ENCODE assay signal across 22 cellular contexts in genomic region chr10:75032119-75032518, GRCh38.
A peak's percentile ranks its signal among the peaks of the same experiment; 100 is the strongest.
DNase-seq lines count a peak whose midpoint lies in the region; ATAC-seq, FAIRE-seq and TF ChIP-seq lines count a peak whose summit lies in the region.
"Had no signal": no experiment of that assay in that cellular context is flagged by ENCODE, and none has a peak within 500 bp of the region (broad histone marks: within the 10 kb centered on the region; RNA-seq: fewer than 3 reads in every experiment).

No MANE protein-coding gene starts in this region.

- H4K20me1 ChIP-seq in OCI-LY7 (ENCODE audit: insufficient read depth, low read length) (no peaks in the 10 kb centered on the region), endothelial cell of umbilical vein (replicated peaks; ENCODE audit: control insufficient read depth, extremely low read depth, insufficient read depth, low read length) (no peaks in the 10 kb centered on the region)

- peak; percentile 13 for FAIRE-seq in GM12891 (lab: Jason Lieb, UNC)
- peak; percentile 38 for FAIRE-seq in endothelial cell of umbilical vein (lab: Jason Lieb, UNC)
- FAIRE-seq: A549, D721Med, G401.6, GM12892 had no signal

- no peak overlapping the region for H3K4me3 Mint-ChIP-seq in nephron progenitor cell
- H3K4me3 Mint-ChIP-seq: B cell; CD4-positive, alpha-beta T cell; CD8-positive, alpha-beta T cell had no signal

- no peaks in the 10 kb centered on the region for H3K9me3 ChIP-seq in OCI-LY7 (ENCODE audit: low read length)
- no peaks in the 10 kb centered on the region for H3K9me3 ChIP-seq in endothelial cell of umbilical vein (replicated peaks; ENCODE audit: control insufficient read depth, insufficient read depth, low read length)
- H3K9me3 ChIP-seq: A549; BLaER1 treated with 17β-estradiol and CSF1 and Interleukin-3, amounts not matched to agents 10 nM and 100 nM; Caco-2 had no signal

- dilution Hi-C loops in endothelial cell of umbilical vein (cut with MboI; ENCODE audit: extremely low pct_ligation_motif_present, low sequenced_read_pairs): no loop called here

- no peaks in the 10 kb centered on the region for H3K27me3 ChIP-seq in endothelial cell of umbilical vein (ENCODE audit: control insufficient read depth in 2 of 2, insufficient read depth in 2 of 2, low read length in 2 of 2)
- H3K27me3 ChIP-seq: BLaER1 treated with 17β-estradiol and CSF1 and Interleukin-3, amounts not matched to agents 10 nM and 100 nM had no signal

- H3K27ac Mint-ChIP-seq in nephron progenitor cell: no peak overlapping the region
- H3K27ac Mint-ChIP-seq: B cell; CD4-positive, alpha-beta T cell; CD8-positive, alpha-beta T cell had no signal

- H3K9ac ChIP-seq in endothelial cell of umbilical vein (replicated peaks; ENCODE audit: extremely low read depth, insufficient read depth, low read length): no peak overlapping the region
- H3K9ac ChIP-seq: BLaER1 treated with 17β-estradiol and CSF1 and Interleukin-3, amounts not matched to agents 10 nM and 100 nM had no signal

- peaks cover 6% of the 10 kb centered on the region for H3K4me1 ChIP-seq in OCI-LY7 (ENCODE audit: insufficient read depth, low read length, poor library complexity, severe bottlenecking)
- H3K4me1 ChIP-seq in endothelial cell of umbilical vein (ENCODE audit: control insufficient read depth, extremely low read depth, insufficient read depth, low read length): peaks cover 4% of the 10 kb centered on the region
- H3K4me1 ChIP-seq: A549, Caco-2 had no signal

- TF ChIP-seq POLR2A in GM12891 (IDR thresholded peaks at IDR 0.05; ENCODE audit: low read depth, low read length): no peak
- TF ChIP-seq POLR2A in endothelial cell of umbilical vein (IDR thresholded peaks at IDR 0.05; ENCODE audit: low read depth, low read length): no peak

- no peak for TF ChIP-seq CTCF in OCI-LY7 (conservative IDR thresholded peaks at IDR 0.05; ENCODE audit: low read length)
- no peak for TF ChIP-seq CTCF in endothelial cell of umbilical vein (IDR thresholded peaks at IDR 0.05; ENCODE audit: extremely low read depth in 1 of 2, insufficient read depth in 1 of 2, low read depth in 1 of 2, low read length in 2 of 2)
- no peak for TF ChIP-seq CTCF in nephron progenitor cell (IDR thresholded peaks at IDR 0.05)

- ATAC-seq in HG03520 (IDR thresholded peaks at IDR 0.05; ENCODE audit: unreplicated experiment): no peak
- ATAC-seq: A549; CD8-positive, alpha-beta T cell had no signal

- TSS peak; percentile 51 for BruUV-seq in OCI-LY7 (replicated peaks; lab: Mats Ljungman, UMichigan)
- BruUV-seq in endothelial cell of umbilical vein (replicated peaks; lab: Mats Ljungman, UMichigan): no TSS peak

- H3K79me2 ChIP-seq in OCI-LY7 (ENCODE audit: insufficient read depth, low read depth, low read length) (no peaks in the 10 kb centered on the region), endothelial cell of umbilical vein (ENCODE audit: control insufficient read depth, insufficient read depth, low read length) (no peaks in the 10 kb centered on the region)

- DNase-seq in GM12891 (ENCODE audit: insufficient read length, low spot score) (no peak), OCI-LY7 (ENCODE audit: low spot score) (no peak), endothelial cell of umbilical vein (ENCODE audit: low read depth, low spot score) (no peak), nephron progenitor cell (no peak), NCI-H82 (lab: John Stamatoyannopoulos, UW) (no peak)
- DNase-seq in effector CD8-positive, alpha-beta T cell (lab: John Stamatoyannopoulos, UW): no peak
- DNase-seq: 8988T; AML-193; Caco-2; Calu3; CD4-positive, alpha-beta T cell; CD8-positive, alpha-beta T cell; DMS79 treated with DMSO at 0.1 percent for 48 hours; GF-D8 had no signal

- POLR2A ChIA-PET in OCI-LY7 (lab: Charles Lee): interaction anchor here (0.9 to 1.2 kb wide), 7 partner anchors 9 to 385 kb away, joined by 3 to 4 read pairs (median 3); no protein-coding TSS in a partner anchor
- POLR2A ChIA-PET in endothelial cell of umbilical vein (lab: Charles Lee): interaction anchor here (0.5 kb wide), 1 partner anchor 1565 kb away, joined by 6 read pairs; no protein-coding TSS in a partner anchor

- H3K36me3 ChIP-seq in OCI-LY7 (ENCODE audit: insufficient read depth, low read length): peaks cover 27% of the 10 kb centered on the region; the same call in 1 of the 2 replicates
- peaks cover 0 to 12% of the 10 kb centered on the region in 2 experiments for H3K36me3 ChIP-seq in endothelial cell of umbilical vein (ENCODE audit: control insufficient read depth in 2 of 2, extremely low read depth in 1 of 2, insufficient read depth in 2 of 2, low read length in 2 of 2)

- no peak overlapping the region for H3K4me3 ChIP-seq in OCI-LY7 (ENCODE audit: low read depth, low read length, poor library complexity, severe bottlenecking)
- H3K4me3 ChIP-seq in endothelial cell of umbilical vein (replicated peaks in 1 of 3; ENCODE audit: insufficient read depth in 1 of 3, low read depth in 1 of 3, low read length in 3 of 3): no peak overlapping the region
- H3K4me3 ChIP-seq: A549; BLaER1 treated with 17β-estradiol and CSF1 and Interleukin-3, amounts not matched to agents 10 nM and 100 nM had no signal

- no peaks in the 10 kb centered on the region for H3K9me1 ChIP-seq in endothelial cell of umbilical vein (replicated peaks; ENCODE audit: control insufficient read depth, extremely low read depth, insufficient read depth, low read length)

- no peaks in the 10 kb centered on the region for H3K4me1 Mint-ChIP-seq in nephron progenitor cell

- H3K9me3 Mint-ChIP-seq in nephron progenitor cell: no peaks in the 10 kb centered on the region
- H3K9me3 Mint-ChIP-seq: CD4-positive, alpha-beta T cell; CD8-positive, alpha-beta T cell had no signal

- H2AFZ ChIP-seq in OCI-LY7 (ENCODE audit: low read length) (no peak overlapping the region), endothelial cell of umbilical vein (ENCODE audit: low read depth, low read length) (no peak overlapping the region)

- CTCF ChIA-PET in OCI-LY7 (lab: Charles Lee; ENCODE audit: unreplicated experiment) (interaction anchor here (0.6 kb wide), 1 partner anchor 202 kb away, joined by 4 read pairs; no protein-coding TSS in a partner anchor), endothelial cell of umbilical vein (lab: Charles Lee) (interaction anchor here (0.8 to 1.6 kb wide), 5 partner anchors 9 to 910 kb away, joined by 3 to 8 read pairs (median 3); partner anchors contain the start of gene COMTD1)

- no peaks in the 10 kb centered on the region for H3K9me2 ChIP-seq in OCI-LY7 (ENCODE audit: insufficient read depth, low read length)

- peaks cover 47% of the 10 kb centered on the region for H3K36me3 Mint-ChIP-seq in nephron progenitor cell (ENCODE audit: low read depth)

- no peak overlapping the region for H3K4me2 ChIP-seq in OCI-LY7 (ENCODE audit: low read length)
- no peak overlapping the region for H3K4me2 ChIP-seq in endothelial cell of umbilical vein (ENCODE audit: insufficient read depth, low read length)
- H3K4me2 ChIP-seq: A549; BLaER1 treated with 17β-estradiol and CSF1 and Interleukin-3, amounts not matched to agents 10 nM and 100 nM had no signal

- peaks cover 7% of the 10 kb centered on the region for H3K27me3 Mint-ChIP-seq in nephron progenitor cell (ENCODE audit: low read depth, poor library complexity)
- H3K27me3 Mint-ChIP-seq: B cell; CD4-positive, alpha-beta T cell had no signal

- intact Hi-C loops in OCI-LY7 (cut with micrococcal nuclease; ENCODE audit: unreplicated experiment) (no loop called here), endothelial cell of umbilical vein (cut with micrococcal nuclease) (no loop called here)

- H3K27ac ChIP-seq in OCI-LY7 (ENCODE audit: low read depth, low read length, poor library complexity, severe bottlenecking): no peak overlapping the region
- no peak overlapping the region for H3K27ac ChIP-seq in endothelial cell of umbilical vein (ENCODE audit: insufficient read depth, low read depth, low read length)
- H3K27ac ChIP-seq: A549; BLaER1 treated with 17β-estradiol and CSF1 and Interleukin-3, amounts not matched to agents 10 nM and 100 nM; C4-2B had no signal

TF ChIP-seq in GM12891, 5 proteins besides CTCF, POLR2A, EP300 and RAD21:
- TF ChIP-seq TAF1 (IDR thresholded peaks at IDR 0.05; ENCODE audit: low read depth, low read length) (no peak), PAX5 (IDR thresholded peaks at IDR 0.05; ENCODE audit: insufficient read depth, low read length, severe bottlenecking) (no peak)

TF ChIP-seq in endothelial cell of umbilical vein, 7 proteins besides CTCF, POLR2A, EP300 and RAD21:
- TF ChIP-seq POLR2AphosphoS5 (IDR thresholded peaks at IDR 0.05; ENCODE audit: insufficient read depth, low read depth, low read length): no peak
- TF ChIP-seq EZH2 (IDR thresholded peaks at IDR 0.05; ENCODE audit: borderline replicate concordance, low read depth, low read length, severe bottlenecking): no peak
- no peak for TF ChIP-seq JUN (IDR thresholded peaks at IDR 0.05; ENCODE audit: borderline replicate concordance, insufficient read depth, insufficient read length, low read depth)
- TF ChIP-seq MAX (IDR thresholded peaks at IDR 0.05; ENCODE audit: insufficient read depth, insufficient read length): no peak
- no peak for TF ChIP-seq FOS (IDR thresholded peaks at IDR 0.05; ENCODE audit: borderline replicate concordance, insufficient read depth, low read length)
- no peak for TF ChIP-seq MYC (IDR thresholded peaks at IDR 0.05; ENCODE audit: low read depth, low read length)
- no peak for TF ChIP-seq GATA2 (IDR thresholded peaks at IDR 0.05; ENCODE audit: insufficient read depth, insufficient read length, low read depth, low read length)
